In genomic region chr12:117674313-117674712, GRCh38 we compare ENCODE assay signal across 2 cellular contexts.
TF ChIP-seq lines count a peak whose summit lies in the region.

No MANE protein-coding gene starts in this region.

TF ChIP-seq in SK-N-SH, 30 proteins besides CTCF, POLR2A, EP300 and RAD21 (continued from another document):
- TF ChIP-seq ZBTB33 (IDR thresholded peaks at IDR 0.05; ENCODE audit: borderline replicate concordance, low read depth): no peak
- no peak for TF ChIP-seq TCF12 (IDR thresholded peaks at IDR 0.05)
- TF ChIP-seq FOXM1 (IDR thresholded peaks at IDR 0.05; ENCODE audit: low read depth): no peak
- no peak for TF ChIP-seq EZH2phosphoT487 (IDR thresholded peaks at IDR 0.05; ENCODE audit: borderline replicate concordance, low read depth)
- no peak for TF ChIP-seq MEF2A (IDR thresholded peaks at IDR 0.05; ENCODE audit: borderline replicate concordance, low read depth)
- TF ChIP-seq SMC3 (IDR thresholded peaks at IDR 0.05; ENCODE audit: low read depth, low read length): no peak
- TF ChIP-seq GATA2 (CRISPR knock-in tag; IDR thresholded peaks at IDR 0.05): no peak

TF ChIP-seq in endothelial cell of umbilical vein, 7 proteins besides CTCF, POLR2A, EP300 and RAD21 (continued from another document):
- TF ChIP-seq MAX (IDR thresholded peaks at IDR 0.05; ENCODE audit: insufficient read depth, insufficient read length): no peak
